In the genomic region with DNA sequence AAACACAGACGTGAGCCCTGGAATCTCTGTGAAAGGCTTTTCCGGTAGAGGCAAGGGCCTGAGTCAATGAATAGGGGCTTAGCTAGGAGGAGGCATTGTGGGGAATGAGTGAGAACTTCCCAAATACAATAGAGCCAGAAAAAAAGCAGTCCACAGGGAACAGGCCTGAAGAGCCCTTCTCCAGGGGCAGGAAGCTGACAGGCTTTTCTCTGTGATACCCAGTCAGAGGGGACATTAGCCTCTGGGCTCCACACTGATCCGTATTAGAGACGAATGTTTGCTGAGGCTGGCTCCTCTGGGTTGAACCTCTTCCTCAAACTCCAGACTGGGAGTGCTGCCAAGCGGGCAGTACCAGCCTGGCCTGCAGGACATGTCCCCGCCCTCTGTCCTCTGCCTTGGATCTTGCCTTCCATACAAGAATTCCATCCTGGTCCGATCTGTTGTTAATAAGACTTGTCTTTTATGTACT, we compare ENCODE assay signal across 9 cellular contexts. TPM values are rescaled to one million over a fixed set of nuclear protein-coding genes. Genes with fewer than 3 reads are reported as not detected.
A peak's percentile ranks its signal among the peaks of the same experiment; 100 is the strongest.
DNase-seq lines count a peak whose midpoint lies in the region; ATAC-seq and TF ChIP-seq lines count a peak whose summit lies in the region.
"Had no signal": no experiment of that assay in that cellular context is flagged by ENCODE, and none has a peak within 500 bp of the region (broad histone marks: within the 10 kb centered on the region; RNA-seq: fewer than 3 reads in every experiment).

No MANE protein-coding gene starts in this region.

- peak in 1 of 2 donors; percentile 32 for TF ChIP-seq RAD21 in liver (IDR thresholded peaks at IDR 0.05)

- TF ChIP-seq POLR2A in body of pancreas (IDR thresholded peaks at IDR 0.05) = peak in 1 of 3 donors; percentile 18

- peak overlapping the region; percentile 85 for H3K4me3 Mint-ChIP-seq in activated T-cell treated with anti-CD3 and anti-CD28 coated beads, Interleukin-2, amount 50 U/mL, for 24 hours

- no peaks in the 10 kb centered on the region for H3K9me3 ChIP-seq in body of pancreas
- H3K9me3 ChIP-seq in liver (ENCODE audit: control insufficient read depth in 4 of 4, low read length in 3 of 4) = no peaks in the 10 kb centered on the region

- H3K9ac ChIP-seq in liver (ENCODE audit: low read depth in 1 of 2, low read length in 2 of 2) = no peak overlapping the region

- H3K4me3 ChIP-seq in body of pancreas (no peak overlapping the region), liver (ENCODE audit: low read depth in 1 of 3, low read length in 3 of 3) (no peak overlapping the region)

- H3K4me1 ChIP-seq in body of pancreas (peaks cover 69% of the 10 kb centered on the region), liver (ENCODE audit: control insufficient read depth in 4 of 4, insufficient read depth in 4 of 4, low read length in 3 of 4) (peaks cover 4 to 38% (median 22%) of the 10 kb centered on the region in 4 donors)

- no peaks in the 10 kb centered on the region for H3K27me3 ChIP-seq in body of pancreas
- no peaks in the 10 kb centered on the region for H3K27me3 ChIP-seq in liver (ENCODE audit: control insufficient read depth in 4 of 4, insufficient read depth in 4 of 4, low read length in 3 of 4)

- peak overlapping the region; percentile 100 for H3K27ac Mint-ChIP-seq in activated T-cell treated with anti-CD3 and anti-CD28 coated beads, Interleukin-2, amount 50 U/mL, for 24 hours

- peaks cover 12% of the 10 kb centered on the region for H3K36me3 Mint-ChIP-seq in activated T-cell treated with anti-CD3 and anti-CD28 coated beads, Interleukin-2, amount 50 U/mL, for 24 hours (ENCODE audit: low read depth)

- H3K9me3 Mint-ChIP-seq in activated T-cell treated with anti-CD3 and anti-CD28 coated beads, Interleukin-2, amount 50 U/mL, for 24 hours = no peaks in the 10 kb centered on the region

- no peak for DNase-seq in activated T-cell treated with anti-CD3 and anti-CD28 coated beads, Interleukin-2, amount 50 U/mL, for 24 hours
- no peak for DNase-seq in activated T-cell treated with anti-CD3 and anti-CD28 coated beads, Interleukin-2, amount 50 U/mL, for 1 hour
- DNase-seq in body of pancreas (peak; percentile 88 to 93 (median 92)), substantia nigra (lab: John Stamatoyannopoulos, UW) (peak in 46 of 49 donors; percentile 20 to 89 (median 68)), KBM-7 (no peak), NCI-H510A treated with DMSO at 0.1 percent for 48 hours (lab: John Stamatoyannopoulos, UW) (no peak)

- in situ Hi-C loops in KBM-7 (cut with MboI; ENCODE audit: low pct_unique_long_range_greater_than_20kb, low sequenced_read_pairs) = loop anchor here (25.0 kb wide), 1 partner anchor 664 kb away; no protein-coding TSS in a partner anchor

- ATAC-seq in body of pancreas (peak; percentile 23), GM21447 (IDR thresholded peaks at IDR 0.05; ENCODE audit: unreplicated experiment) (no peak)

- H3K36me3 ChIP-seq in body of pancreas (replicated peaks in 1 of 2; ENCODE audit: insufficient read depth in 1 of 2, low read depth in 2 of 2) = peaks cover 0 to 2% of the 10 kb centered on the region in 2 donors
- peaks cover 0 to 2% (median 0%) of the 10 kb centered on the region in 4 donors for H3K36me3 ChIP-seq in liver (ENCODE audit: control insufficient read depth in 4 of 4, insufficient read depth in 3 of 4, low read depth in 1 of 4, low read length in 3 of 4)

- peak overlapping the region; percentile 98 to 100 (median 99) for H3K27ac ChIP-seq in body of pancreas
- peak overlapping the region; percentile 12 to 31 for H3K27ac ChIP-seq in liver (ENCODE audit: low read depth in 1 of 2, low read length in 2 of 2)
- peak overlapping the region; percentile 96 for H3K27ac ChIP-seq in substantia nigra (ENCODE audit: low read depth, low read length, poor library complexity, severe bottlenecking)

- intact Hi-C loops in body of pancreas (cut with DNase I) = loop anchor here (5.0 kb wide), 1 partner anchor 219 kb away; a partner anchor contains a TSS

- H3K4me1 Mint-ChIP-seq in activated T-cell treated with anti-CD3 and anti-CD28 coated beads, Interleukin-2, amount 50 U/mL, for 24 hours (ENCODE audit: low read depth) = peaks cover 65% of the 10 kb centered on the region

- WGBS in body of pancreas, 2 donors = 13% methylated on average over 7 of the region's 7 CpGs
- WGBS in liver = 41% methylated on average over 7 of the region's 7 CpGs

- peak in 5 of 7 experiments; percentile 7 to 51 (median 43) for TF ChIP-seq CTCF in body of pancreas (IDR thresholded peaks at IDR 0.05)
- TF ChIP-seq CTCF in liver (IDR thresholded peaks at IDR 0.05; ENCODE audit: low read depth, low read length, missing input control) = peak; percentile 21

- no peaks in the 10 kb centered on the region for H3K27me3 Mint-ChIP-seq in activated T-cell treated with anti-CD3 and anti-CD28 coated beads, Interleukin-2, amount 50 U/mL, for 24 hours

TF ChIP-seq in liver, 16 proteins besides CTCF, POLR2A, EP300 and RAD21:
- TF ChIP-seq, protein P1, sequence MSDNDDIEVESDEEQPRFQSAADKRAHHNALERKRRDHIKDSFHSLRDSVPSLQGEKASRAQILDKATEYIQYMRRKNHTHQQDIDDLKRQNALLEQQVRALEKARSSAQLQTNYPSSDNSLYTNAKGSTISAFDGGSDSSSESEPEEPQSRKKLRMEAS (IDR thresholded peaks at IDR 0.05) = no peak
- TF ChIP-seq YY1 (IDR thresholded peaks at IDR 0.05) (no peak), HNF4A (conservative IDR thresholded peaks at IDR 0.05) (peak; percentile 51 to 59), SP1 (IDR thresholded peaks at IDR 0.05) (peak; percentile 59), EGR1 (IDR thresholded peaks at IDR 0.05; ENCODE audit: low read depth in 2 of 2) (no peak), RXRA (IDR thresholded peaks at IDR 0.05) (peak; percentile 28 to 59), HNF4G (IDR thresholded peaks at IDR 0.05) (no peak), FOXA1 (IDR thresholded peaks at IDR 0.05) (no peak), FOXA2 (IDR thresholded peaks at IDR 0.05) (no peak), JUND (IDR thresholded peaks at IDR 0.05) (no peak), NR2F2 (IDR thresholded peaks at IDR 0.05) (no peak), TAF1 (conservative IDR thresholded peaks at IDR 0.05) (no peak)
- TF ChIP-seq, protein P2, sequence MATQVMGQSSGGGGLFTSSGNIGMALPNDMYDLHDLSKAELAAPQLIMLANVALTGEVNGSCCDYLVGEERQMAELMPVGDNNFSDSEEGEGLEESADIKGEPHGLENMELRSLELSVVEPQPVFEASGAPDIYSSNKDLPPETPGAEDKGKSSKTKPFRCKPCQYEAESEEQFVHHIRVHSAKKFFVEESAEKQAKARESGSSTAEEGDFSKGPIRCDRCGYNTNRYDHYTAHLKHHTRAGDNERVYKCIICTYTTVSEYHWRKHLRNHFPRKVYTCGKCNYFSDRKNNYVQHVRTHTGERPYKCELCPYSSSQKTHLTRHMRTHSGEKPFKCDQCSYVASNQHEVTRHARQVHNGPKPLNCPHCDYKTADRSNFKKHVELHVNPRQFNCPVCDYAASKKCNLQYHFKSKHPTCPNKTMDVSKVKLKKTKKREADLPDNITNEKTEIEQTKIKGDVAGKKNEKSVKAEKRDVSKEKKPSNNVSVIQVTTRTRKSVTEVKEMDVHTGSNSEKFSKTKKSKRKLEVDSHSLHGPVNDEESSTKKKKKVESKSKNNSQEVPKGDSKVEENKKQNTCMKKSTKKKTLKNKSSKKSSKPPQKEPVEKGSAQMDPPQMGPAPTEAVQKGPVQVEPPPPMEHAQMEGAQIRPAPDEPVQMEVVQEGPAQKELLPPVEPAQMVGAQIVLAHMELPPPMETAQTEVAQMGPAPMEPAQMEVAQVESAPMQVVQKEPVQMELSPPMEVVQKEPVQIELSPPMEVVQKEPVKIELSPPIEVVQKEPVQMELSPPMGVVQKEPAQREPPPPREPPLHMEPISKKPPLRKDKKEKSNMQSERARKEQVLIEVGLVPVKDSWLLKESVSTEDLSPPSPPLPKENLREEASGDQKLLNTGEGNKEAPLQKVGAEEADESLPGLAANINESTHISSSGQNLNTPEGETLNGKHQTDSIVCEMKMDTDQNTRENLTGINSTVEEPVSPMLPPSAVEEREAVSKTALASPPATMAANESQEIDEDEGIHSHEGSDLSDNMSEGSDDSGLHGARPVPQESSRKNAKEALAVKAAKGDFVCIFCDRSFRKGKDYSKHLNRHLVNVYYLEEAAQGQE (IDR thresholded peaks at IDR 0.05) = no peak
- TF ChIP-seq, protein P3, sequence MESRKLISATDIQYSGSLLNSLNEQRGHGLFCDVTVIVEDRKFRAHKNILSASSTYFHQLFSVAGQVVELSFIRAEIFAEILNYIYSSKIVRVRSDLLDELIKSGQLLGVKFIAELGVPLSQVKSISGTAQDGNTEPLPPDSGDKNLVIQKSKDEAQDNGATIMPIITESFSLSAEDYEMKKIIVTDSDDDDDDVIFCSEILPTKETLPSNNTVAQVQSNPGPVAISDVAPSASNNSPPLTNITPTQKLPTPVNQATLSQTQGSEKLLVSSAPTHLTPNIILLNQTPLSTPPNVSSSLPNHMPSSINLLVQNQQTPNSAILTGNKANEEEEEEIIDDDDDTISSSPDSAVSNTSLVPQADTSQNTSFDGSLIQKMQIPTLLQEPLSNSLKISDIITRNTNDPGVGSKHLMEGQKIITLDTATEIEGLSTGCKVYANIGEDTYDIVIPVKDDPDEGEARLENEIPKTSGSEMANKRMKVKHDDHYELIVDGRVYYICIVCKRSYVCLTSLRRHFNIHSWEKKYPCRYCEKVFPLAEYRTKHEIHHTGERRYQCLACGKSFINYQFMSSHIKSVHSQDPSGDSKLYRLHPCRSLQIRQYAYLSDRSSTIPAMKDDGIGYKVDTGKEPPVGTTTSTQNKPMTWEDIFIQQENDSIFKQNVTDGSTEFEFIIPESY (IDR thresholded peaks at IDR 0.05) = no peak

RNA-seq across cellular contexts. Expression of a gene that starts 2.3 kb away (rescaled TPM):
- total RNA-seq in body of pancreas (10 to 100 TPM in 1 of 2 donors, 1 to 10 TPM in 1; 4.0 to 38.7 TPM), liver (1 to 10 TPM; 6.5 to 6.8 TPM)
- polyA plus RNA-seq in liver = 10 to 100 TPM; 11.8 to 15.5 TPM

RNA-seq across cellular contexts. Expression of a gene that starts 43.3 kb away (rescaled TPM):
- total RNA-seq in body of pancreas (not detected), liver (under 1 TPM; 0.14 to 0.42 TPM)
- under 1 TPM; 0.02 to 0.07 TPM for polyA plus RNA-seq in liver
- total RNA-seq: RPMI7951 had no signal

Comparison
In these comparisons a context has a peak if more than half of its experiments do, and no peak if none do; other contexts are left out.
1. DNase-seq: peak in body of pancreas (4 of 4) and substantia nigra (46 of 49); none in activated T-cell treated with anti-CD3 and anti-CD28 coated beads, Interleukin-2, amount 50 U/mL, for 24 hours (single experiment), activated T-cell treated with anti-CD3 and anti-CD28 coated beads, Interleukin-2, amount 50 U/mL, for 1 hour (single experiment), KBM-7 (single experiment) and NCI-H510A treated with DMSO at 0.1 percent for 48 hours (single experiment).
2. H3K27ac ChIP-seq: peak in every context shown above with its lines; median percentile 99 in body of pancreas; 96 in substantia nigra; 22 in liver.